1 cellular context compared by ENCODE assay signal in the genomic region with DNA sequence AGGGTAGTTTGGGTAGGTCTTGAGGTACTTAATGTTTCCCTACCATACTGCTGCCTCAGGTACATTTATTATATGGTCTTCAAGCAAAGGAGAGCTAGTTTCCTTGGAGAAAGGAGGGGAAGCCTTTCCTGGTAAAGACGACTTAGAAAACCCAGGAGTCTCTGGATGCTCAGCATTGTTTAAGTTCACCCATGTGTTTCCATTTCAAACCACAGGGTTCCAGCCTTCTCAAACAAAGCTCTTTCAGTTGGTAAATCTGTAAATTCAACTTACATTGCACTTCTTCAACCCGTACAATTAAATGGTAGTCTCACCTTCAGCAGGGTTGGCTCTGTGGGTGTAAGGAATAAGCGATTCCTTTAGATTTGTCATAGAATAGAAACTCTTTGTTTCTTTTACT.
TF ChIP-seq lines count a peak whose summit lies in the region.

No MANE protein-coding gene starts in this region.

TF ChIP-seq in GM23338, 12 proteins besides CTCF, POLR2A, EP300 and RAD21 (continued from another document):
- TF ChIP-seq, protein P1, sequence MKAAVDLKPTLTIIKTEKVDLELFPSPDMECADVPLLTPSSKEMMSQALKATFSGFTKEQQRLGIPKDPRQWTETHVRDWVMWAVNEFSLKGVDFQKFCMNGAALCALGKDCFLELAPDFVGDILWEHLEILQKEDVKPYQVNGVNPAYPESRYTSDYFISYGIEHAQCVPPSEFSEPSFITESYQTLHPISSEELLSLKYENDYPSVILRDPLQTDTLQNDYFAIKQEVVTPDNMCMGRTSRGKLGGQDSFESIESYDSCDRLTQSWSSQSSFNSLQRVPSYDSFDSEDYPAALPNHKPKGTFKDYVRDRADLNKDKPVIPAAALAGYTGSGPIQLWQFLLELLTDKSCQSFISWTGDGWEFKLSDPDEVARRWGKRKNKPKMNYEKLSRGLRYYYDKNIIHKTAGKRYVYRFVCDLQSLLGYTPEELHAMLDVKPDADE (IDR thresholded peaks at IDR 0.05): no peak
TF ChIP-seq in GM23338: peak in this region for 0.
